In genomic region chr2:106542730-106543359, GRCh38 we compare ENCODE assay signal across 8 cellular contexts. TPM values are rescaled to one million over a fixed set of nuclear protein-coding genes. Genes with fewer than 3 reads are reported as not detected.
DNase-seq lines count a peak whose midpoint lies in the region; ATAC-seq and TF ChIP-seq lines count a peak whose summit lies in the region.

No MANE protein-coding gene starts in this region.

- peak overlapping the region; percentile 53 for H3K4me3 ChIP-seq in HUES48 (ENCODE audit: low read depth, low read length)
- no peak overlapping the region for H3K4me3 ChIP-seq in fibroblast of mammary gland (ENCODE audit: control insufficient read depth, low read depth, low read length)
- H3K4me3 ChIP-seq in neural progenitor cell, result peak overlapping the region; percentile 34

- H3K9ac ChIP-seq in HUES48 (ENCODE audit: low read depth, low read length) (peak overlapping the region; percentile 64), neural progenitor cell (no peak overlapping the region)

- H3K4me2 ChIP-seq in neural progenitor cell, result peak overlapping the region; percentile 72

- no peaks in the 10 kb centered on the region for H3K79me2 ChIP-seq in neural progenitor cell (ENCODE audit: low read depth)

- peaks cover 2% of the 10 kb centered on the region for H3K4me1 Mint-ChIP-seq in activated T-cell treated with anti-CD3 and anti-CD28 coated beads, Interleukin-2, amount 50 U/mL, for 4 hours (ENCODE audit: low read depth)
- H3K4me1 Mint-ChIP-seq in neural progenitor cell, result peaks cover 10% of the 10 kb centered on the region

- no peaks in the 10 kb centered on the region for H4K20me1 ChIP-seq in neural progenitor cell (ENCODE audit: low read depth)

- H3K27ac ChIP-seq in HUES48 (ENCODE audit: low read depth, low read length) (no peak overlapping the region), neural progenitor cell (no peak overlapping the region)

- H3K9me3 Mint-ChIP-seq in activated T-cell treated with anti-CD3 and anti-CD28 coated beads, Interleukin-2, amount 50 U/mL, for 4 hours, result no peaks in the 10 kb centered on the region
- no peaks in the 10 kb centered on the region for H3K9me3 Mint-ChIP-seq in neural progenitor cell

- H3K4me1 ChIP-seq in HUES48 (ENCODE audit: control insufficient read depth, insufficient read depth, low read length) (no peaks in the 10 kb centered on the region), neural progenitor cell (peaks cover 9% of the 10 kb centered on the region)

- H3K4me3 Mint-ChIP-seq in activated T-cell treated with anti-CD3 and anti-CD28 coated beads, Interleukin-2, amount 50 U/mL, for 4 hours, result peak overlapping the region; percentile 77
- peak overlapping the region; percentile 71 for H3K4me3 Mint-ChIP-seq in neural progenitor cell

- DNase-seq in DMS 273 (lab: John Stamatoyannopoulos, UW; ENCODE audit: unreplicated experiment) (peak; percentile 87), OCI-M2 (lab: John Stamatoyannopoulos, UW; ENCODE audit: unreplicated experiment) (peak; percentile 19), fibroblast of mammary gland (ENCODE audit: low read depth) (peak; percentile 46), neural progenitor cell (ENCODE audit: low spot score) (peak; percentile 77), stromal cell of bone marrow (ENCODE audit: low read depth) (peak; percentile 14)
- peak; percentile 75 for DNase-seq in activated T-cell treated with anti-CD3 and anti-CD28 coated beads, Interleukin-2, amount 50 U/mL, for 4 hours

- peaks cover 7% of the 10 kb centered on the region for H3F3A ChIP-seq in neural progenitor cell (ENCODE audit: low read depth)

- no peaks in the 10 kb centered on the region for H3K9me3 ChIP-seq in HUES48 (ENCODE audit: control insufficient read depth, insufficient read depth, low read length)
- H3K9me3 ChIP-seq in neural progenitor cell (ENCODE audit: low read depth), result no peaks in the 10 kb centered on the region

- no peaks in the 10 kb centered on the region for H3K36me3 ChIP-seq in HUES48 (ENCODE audit: control insufficient read depth, insufficient read depth, low read length)
- no peaks in the 10 kb centered on the region for H3K36me3 ChIP-seq in neural progenitor cell

- no peak overlapping the region for H3K27ac Mint-ChIP-seq in neural progenitor cell

- peak; percentile 95 for ATAC-seq in GM21423 (IDR thresholded peaks at IDR 0.05; ENCODE audit: unreplicated experiment)
- ATAC-seq in activated T-cell treated with anti-CD3 and anti-CD28 coated beads, Interleukin-2, amount 50 U/mL, for 4 hours, result peak; percentile 93 to 95

- TF ChIP-seq CTCF in fibroblast of mammary gland (conservative IDR thresholded peaks at IDR 0.05; ENCODE audit: control insufficient read depth, insufficient read depth, low read depth, low read length) (peak; percentile 79), neural progenitor cell (IDR thresholded peaks at IDR 0.05) (peak; percentile 88)

- peak overlapping the region; percentile 86 for H2AFZ ChIP-seq in neural progenitor cell (replicated peaks)

- H3K27me3 Mint-ChIP-seq in activated T-cell treated with anti-CD3 and anti-CD28 coated beads, Interleukin-2, amount 50 U/mL, for 4 hours (ENCODE audit: low read depth), result peaks cover 31% of the 10 kb centered on the region
- H3K27me3 Mint-ChIP-seq in neural progenitor cell (ENCODE audit: insufficient read depth, low read depth), result peaks cover 7% of the 10 kb centered on the region

- no peaks in the 10 kb centered on the region for H3K36me3 Mint-ChIP-seq in activated T-cell treated with anti-CD3 and anti-CD28 coated beads, Interleukin-2, amount 50 U/mL, for 4 hours (ENCODE audit: insufficient read depth)
- no peaks in the 10 kb centered on the region for H3K36me3 Mint-ChIP-seq in neural progenitor cell

- no peaks in the 10 kb centered on the region for H3K27me3 ChIP-seq in HUES48 (ENCODE audit: control insufficient read depth, insufficient read depth, low read length)
- H3K27me3 ChIP-seq in neural progenitor cell, result peaks cover 18% of the 10 kb centered on the region

RNA-seq across cellular contexts. Expression of gene CD8B2, which starts 55.7 kb away (rescaled TPM):
- total RNA-seq in activated T-cell treated with anti-CD3 and anti-CD28 coated beads, Interleukin-2, amount 50 U/mL, for 4 hours, result under 1 TPM; 0.11 to 0.21 (median 0.18) TPM
- total RNA-seq in neural progenitor cell (ENCODE audit: low replicate concordance), result not detected in 2 replicates

Comparison
In these comparisons a context has a peak if more than half of its experiments do, and no peak if none do; other contexts are left out.
1. DNase-seq: peak in every context shown above with its lines; median percentile 87 in DMS 273; 77 in neural progenitor cell; 75 in activated T-cell treated with anti-CD3 and anti-CD28 coated beads, Interleukin-2, amount 50 U/mL, for 4 hours; 46 in fibroblast of mammary gland; 19 in OCI-M2; 14 in stromal cell of bone marrow.